In genomic region chr5:30620481-30621085, GRCh38 we compare ENCODE assay signal across 20 cellular contexts.
DNase-seq lines count a peak whose midpoint lies in the region; ATAC-seq, FAIRE-seq and TF ChIP-seq lines count a peak whose summit lies in the region.
"Had no signal": no experiment of that assay in that cellular context is flagged by ENCODE, and none has a peak within 500 bp of the region (broad histone marks: within the 10 kb centered on the region; RNA-seq: fewer than 3 reads in every experiment).

No MANE protein-coding gene starts in this region.

- POLR2A ChIA-PET in H1 (lab: Charles Lee; ENCODE audit: partially characterized antibody) = no interaction called here
- POLR2A ChIA-PET in HepG2 (lab: Yijun Ruan, JAX) = interaction anchor here (0.6 kb wide), 1 partner anchor 39 kb away, joined by 4 read pairs; no protein-coding TSS in a partner anchor

- H3K4me2 ChIP-seq in GM23338 (no peak overlapping the region), H1 (ENCODE audit: insufficient read depth in 1 of 2, low read depth in 2 of 2, low read length in 2 of 2) (no peak overlapping the region), HepG2 (ENCODE audit: low read depth, low read length) (no peak overlapping the region), neural progenitor cell (no peak overlapping the region)
- H3K4me2 ChIP-seq: A549 had no signal

- no peak overlapping the region for H3K18ac ChIP-seq in H1 (ENCODE audit: extremely low read depth, low read length)

- no peaks in the 10 kb centered on the region for H3K79me1 ChIP-seq in H1 (ENCODE audit: low read depth, low read length)

- intact Hi-C loops in HepG2 (cut with micrococcal nuclease; ENCODE audit: unreplicated experiment) = loop anchor here (1.0 to 5.0 kb wide), 3 partner anchors 38 to 219 kb away; no protein-coding TSS in a partner anchor

- no peak overlapping the region for H3K4ac ChIP-seq in H1 (replicated peaks; ENCODE audit: insufficient read length, low read depth, low read length)

- H3K9me3 ChIP-seq in H1 (ENCODE audit: insufficient read depth in 2 of 2, low read depth in 1 of 2, low read length in 1 of 2) (0 out of 4 replicates have a peak, but pooled peaks cover 0 to 2% of the 10 kb centered on the region in 2 experiments), HepG2 (ENCODE audit: low read length) (no peaks in the 10 kb centered on the region), neural progenitor cell (ENCODE audit: low read depth) (no peaks in the 10 kb centered on the region)

- H3K27ac ChIP-seq in GM23338 (ENCODE audit: low read depth) = no peak overlapping the region
- no peak overlapping the region for H3K27ac ChIP-seq in H1 (ENCODE audit: low read depth, low read length)
- no peak overlapping the region for H3K27ac ChIP-seq in HepG2 (ENCODE audit: extremely low read length, insufficient read depth, low read length)
- no peak overlapping the region for H3K27ac ChIP-seq in neural progenitor cell
- H3K27ac ChIP-seq: 22Rv1, A549, C4-2B, GM23248 had no signal

- H4K91ac ChIP-seq in H1 (replicated peaks; ENCODE audit: insufficient read length, low read length) = no peak overlapping the region

- TF ChIP-seq EP300 in H1 (IDR thresholded peaks at IDR 0.05; ENCODE audit: borderline replicate concordance in 1 of 2, low read depth in 2 of 2, low read length in 2 of 2) (no peak), HepG2 (IDR thresholded peaks at IDR 0.05; ENCODE audit: low read depth in 2 of 2, low read length in 2 of 2) (no peak), HepG2 (CRISPR knock-in tag; IDR thresholded peaks at IDR 0.05; ENCODE audit: borderline replicate concordance) (no peak)

- peak overlapping the region; percentile 43; the same call in 1 of the 2 replicates for H3K27ac Mint-ChIP-seq in GM23338
- H3K27ac Mint-ChIP-seq in neural progenitor cell = no peak overlapping the region
- H3K27ac Mint-ChIP-seq: CD4-positive, alpha-beta T cell had no signal

- CTCF ChIA-PET in H1 (lab: Charles Lee; ENCODE audit: partially characterized antibody) = interaction anchor here (0.6 to 1.6 kb wide), 6 partner anchors 16 to 843 kb away, joined by 3 to 4 read pairs (median 3); no protein-coding TSS in a partner anchor
- CTCF ChIA-PET in HepG2 (lab: Yijun Ruan, JAX; ENCODE audit: low intra/inter-chr PET ratio, low total read pairs) = interaction anchor here (1.6 kb wide), 1 partner anchor 219 kb away, joined by 5 read pairs; no protein-coding TSS in a partner anchor

- H2BK5ac ChIP-seq in H1 (ENCODE audit: low read depth, low read length) = no peak overlapping the region

- H3K4me3 ChIP-seq in GM23338 (no peak overlapping the region), H1 (ENCODE audit: extremely low read depth in 1 of 4, insufficient read depth in 2 of 4, low read depth in 3 of 4, low read length in 4 of 4) (no peak overlapping the region), HepG2 (replicated peaks in 1 of 3; ENCODE audit: insufficient read depth in 1 of 3, low read depth in 2 of 3, low read length in 3 of 3) (no peak overlapping the region), neural progenitor cell (no peak overlapping the region)
- H3K4me3 ChIP-seq: A549, GM23248 had no signal

- H3K27me3 Mint-ChIP-seq in GM23338 (ENCODE audit: insufficient read depth, low read depth, poor library complexity) (no peaks in the 10 kb centered on the region), neural progenitor cell (ENCODE audit: insufficient read depth, low read depth) (peaks cover 3% of the 10 kb centered on the region)
- H3K27me3 Mint-ChIP-seq: CD4-positive, alpha-beta T cell had no signal

- H3K56ac ChIP-seq in H1 (replicated peaks; ENCODE audit: insufficient read length, low read depth, low read length) = no peak overlapping the region

- H2AFZ ChIP-seq in GM23338 (peak overlapping the region; percentile 53; the same call in 1 of the 2 replicates), H1 (ENCODE audit: low read length) (peak overlapping the region; percentile 60; the same call in 1 of the 2 replicates), HepG2 (ENCODE audit: low read length) (no peak overlapping the region), neural progenitor cell (replicated peaks) (peak overlapping the region; percentile 30)
- H2AFZ ChIP-seq: GM23248 had no signal

- no peak for TF ChIP-seq POLR2A in H1 (IDR thresholded peaks at IDR 0.05; ENCODE audit: control extremely low read depth in 1 of 2, low read depth in 2 of 2, low read length in 2 of 2)
- TF ChIP-seq POLR2A in HepG2 (IDR thresholded peaks at IDR 0.05; ENCODE audit: insufficient read depth in 1 of 2, low read depth in 2 of 2, low read length in 2 of 2) = no peak

- H2BK20ac ChIP-seq in H1 (ENCODE audit: low read length) = no peak overlapping the region

- no peak overlapping the region for H3K14ac ChIP-seq in H1 (ENCODE audit: insufficient read length)

- no peak overlapping the region for H2BK120ac ChIP-seq in H1 (replicated peaks; ENCODE audit: low read depth, low read length)

- H3K27me3 ChIP-seq in GM23338 (ENCODE audit: insufficient read depth) (no peaks in the 10 kb centered on the region), H1 (replicated peaks in 1 of 4; ENCODE audit: control insufficient read depth in 3 of 4, extremely low read depth in 1 of 4, insufficient read depth in 3 of 4, low read length in 3 of 4) (no peaks in the 10 kb centered on the region), HepG2 (ENCODE audit: control insufficient read depth in 1 of 2, insufficient read depth in 2 of 2, low read length in 2 of 2) (no peaks in the 10 kb centered on the region), neural progenitor cell (no peaks in the 10 kb centered on the region)

- H3K36me3 Mint-ChIP-seq in GM23338 (ENCODE audit: low read depth) (peaks cover 8% of the 10 kb centered on the region; the same call in 2 of the 3 replicates), neural progenitor cell (peaks cover 2% of the 10 kb centered on the region)

- H3F3A ChIP-seq in GM23338 (replicated peaks; ENCODE audit: low read depth) (no peaks in the 10 kb centered on the region), neural progenitor cell (ENCODE audit: low read depth) (no peaks in the 10 kb centered on the region)

- H3K9me3 Mint-ChIP-seq in GM23338 = peaks cover 7% of the 10 kb centered on the region; the same call in 2 of the 3 replicates
- H3K9me3 Mint-ChIP-seq in neural progenitor cell = peaks cover 31% of the 10 kb centered on the region

- in situ Hi-C loops in HepG2 (cut with HindIII; ENCODE audit: extremely low pct_ligation_motif_present, low pct_unique_long_range_greater_than_20kb) = no loop called here

- H3K79me2 ChIP-seq in GM23338 (replicated peaks; ENCODE audit: insufficient read depth) (no peaks in the 10 kb centered on the region), H1 (ENCODE audit: control insufficient read depth in 1 of 2, insufficient read depth in 2 of 2, low read length in 2 of 2) (no peaks in the 10 kb centered on the region), HepG2 (ENCODE audit: insufficient read depth, low read length) (no peaks in the 10 kb centered on the region), neural progenitor cell (ENCODE audit: low read depth) (no peaks in the 10 kb centered on the region)

- H3K9me2 ChIP-seq in GM23338 (ENCODE audit: insufficient read depth) = 0 out of 2 replicates have a peak, but pooled peaks cover 6% of the 10 kb centered on the region

- no peak overlapping the region for H4K8ac ChIP-seq in H1 (ENCODE audit: extremely low read depth, insufficient read depth, low read length)

- 94% methylated on average over 2 of the region's 2 CpGs; no CpG with 5 or more reads in 1 of the 2 experiments for WGBS in H1 (ENCODE audit: extremely low coverage in 1 of 2, insufficient coverage in 1 of 2, insufficient read length in 1 of 2, insufficient replicate concordance in 2 of 2, low coverage in 1 of 2, low lambda C conversion rate in 2 of 2, missing lambda C conversion rate in 1 of 2), 2 experiments
- 5% methylated on average over 2 of the region's 2 CpGs for WGBS in HepG2 (ENCODE audit: low lambda C conversion rate)

- ATAC-seq in GM23338 (no peak), HepG2 (peak; percentile 89)
- ATAC-seq: A549 had no signal

- H2AK5ac ChIP-seq in H1 (ENCODE audit: low read depth, low read length) = no peak overlapping the region

- no peaks in the 10 kb centered on the region for H3K36me3 ChIP-seq in GM23338 (ENCODE audit: insufficient read depth)
- H3K36me3 ChIP-seq in H1 (ENCODE audit: control insufficient read depth in 2 of 4, insufficient read depth in 4 of 4, low read length in 3 of 4) = no peaks in the 10 kb centered on the region; a peak in 1 of 8 replicates
- no peaks in the 10 kb centered on the region for H3K36me3 ChIP-seq in HepG2 (replicated peaks in 1 of 2; ENCODE audit: control insufficient read depth in 1 of 2, insufficient read depth in 2 of 2, low read length in 2 of 2)
- no peaks in the 10 kb centered on the region for H3K36me3 ChIP-seq in neural progenitor cell

- FAIRE-seq in H1 (lab: Jason Lieb, UNC) (no peak), HepG2 (lab: Jason Lieb, UNC) (no peak)
- FAIRE-seq: A549, D721Med, G401.6, GM12891, GM19239 had no signal

- H3K4me1 ChIP-seq in GM23338 (ENCODE audit: insufficient read depth) (no peaks in the 10 kb centered on the region), H1 (replicated peaks in 1 of 4; ENCODE audit: control insufficient read depth in 3 of 4, insufficient read depth in 4 of 4, low read length in 3 of 4) (no peaks in the 10 kb centered on the region), HepG2 (ENCODE audit: insufficient read depth, low read length) (peaks cover 8% of the 10 kb centered on the region; the same call in 1 of the 2 replicates), neural progenitor cell (no peaks in the 10 kb centered on the region)
- H3K4me1 ChIP-seq: A549, Caco-2 had no signal

- peak in 1 of 2 experiments; percentile 32; a peak in 2 of 4 replicates for TF ChIP-seq RAD21 in H1 (IDR thresholded peaks at IDR 0.05 in 1 of 2, conservative IDR thresholded peaks at IDR 0.05 in 1 of 2; ENCODE audit: low read depth in 2 of 2, low read length in 2 of 2)
- peak; percentile 64 for TF ChIP-seq RAD21 in HepG2 (CRISPR knock-in tag; IDR thresholded peaks at IDR 0.05)

- no peak overlapping the region for H2BK12ac ChIP-seq in H1 (ENCODE audit: low read depth, low read length)

- TF ChIP-seq CTCF in GM23338 (conservative IDR thresholded peaks at IDR 0.05; ENCODE audit: low read depth in 2 of 2) (peak in 1 of 2 experiments; percentile 27; a peak in 1 of 4 replicates), H1 (IDR thresholded peaks at IDR 0.05; ENCODE audit: control extremely low read depth in 1 of 3, insufficient read depth in 1 of 3, low read depth in 1 of 3, low read length in 3 of 3) (no peak), HepG2 (CRISPR knock-in tag; IDR thresholded peaks at IDR 0.05) (peak; percentile 64), neural progenitor cell (IDR thresholded peaks at IDR 0.05) (no peak)

- BruUV-seq in HepG2 (replicated peaks; lab: Mats Ljungman, UMichigan) = no TSS peak

- no peak overlapping the region for H2BK15ac ChIP-seq in H1 (ENCODE audit: low read length)

- peaks cover 2% of the 10 kb centered on the region; the same call in 1 of the 3 replicates for H3K4me1 Mint-ChIP-seq in GM23338
- H3K4me1 Mint-ChIP-seq in neural progenitor cell = no peaks in the 10 kb centered on the region

- no peak overlapping the region for H3K9ac ChIP-seq in H1 (replicated peaks in 1 of 4; ENCODE audit: extremely low read depth in 1 of 4, low read depth in 3 of 4, low read length in 3 of 4)
- no peak overlapping the region for H3K9ac ChIP-seq in HepG2 (ENCODE audit: insufficient read depth, low read depth, low read length)
- no peak overlapping the region for H3K9ac ChIP-seq in neural progenitor cell
- H3K9ac ChIP-seq: GM23248 had no signal

- no peaks in the 10 kb centered on the region for H3K23me2 ChIP-seq in H1 (ENCODE audit: low read depth, low read length)

- no peak overlapping the region for H3K23ac ChIP-seq in H1 (ENCODE audit: insufficient read length)

- H4K20me1 ChIP-seq in GM23338 (replicated peaks; ENCODE audit: insufficient read depth) = no peaks in the 10 kb centered on the region
- no peaks in the 10 kb centered on the region for H4K20me1 ChIP-seq in H1 (replicated peaks in 1 of 2; ENCODE audit: control insufficient read depth in 1 of 2, insufficient read depth in 2 of 2, low read length in 2 of 2)
- H4K20me1 ChIP-seq in HepG2 (ENCODE audit: insufficient read depth, low read length) = no peaks in the 10 kb centered on the region
- no peaks in the 10 kb centered on the region for H4K20me1 ChIP-seq in neural progenitor cell (ENCODE audit: low read depth)

- H3K4me3 Mint-ChIP-seq in GM23338 (no peak overlapping the region), neural progenitor cell (no peak overlapping the region)
- H3K4me3 Mint-ChIP-seq: CD4-positive, alpha-beta T cell; H9 had no signal

- H4K5ac ChIP-seq in H1 (ENCODE audit: insufficient read length, low read depth, low read length) = no peak overlapping the region

- DNase-seq in GM23338 (ENCODE audit: low spot score) (peak; percentile 2), H1 (ENCODE audit: low read depth in 1 of 2, low spot score in 2 of 2) (no peak), HepG2 (ENCODE audit: low spot score) (peak; percentile 50), neural progenitor cell (ENCODE audit: low spot score) (peak; percentile 4), NOMO-1 treated with DMSO at 0.1 percent for 48 hours (lab: John Stamatoyannopoulos, UW; ENCODE audit: unreplicated experiment) (no peak), NAMALWA (ENCODE audit: low spot score) (no peak)
- no peak for DNase-seq in stimulated activated CD4-positive, alpha-beta T cell treated with anti-CD3 and anti-CD28 coated beads, Interleukin-12 subunit alpha, Interleukin-12 subunit beta, amount 100 ng/mL, for 4 hours
- DNase-seq: AML-193; Caco-2; CD4-positive, alpha-beta T cell; GM23248; H9; IMR-90 had no signal

Comparison
In these comparisons a context has a peak if more than half of its experiments do, and no peak if none do; other contexts are left out.
1. DNase-seq: peak in GM23338 (single experiment), HepG2 (single experiment) and neural progenitor cell (single experiment); none in H1 (0 of 2), NOMO-1 treated with DMSO at 0.1 percent for 48 hours (single experiment), NAMALWA (single experiment) and stimulated activated CD4-positive, alpha-beta T cell treated with anti-CD3 and anti-CD28 coated beads, Interleukin-12 subunit alpha, Interleukin-12 subunit beta, amount 100 ng/mL, for 4 hours (single experiment).